ENCODE assay signal across 12 cellular contexts in genomic region chr12:57152408-57153038, GRCh38. TPM values are rescaled to one million over a fixed set of nuclear protein-coding genes. Genes with fewer than 3 reads are reported as not detected.
DNase-seq lines count a peak whose midpoint lies in the region; ATAC-seq and TF ChIP-seq lines count a peak whose summit lies in the region.
"Had no signal": no experiment of that assay in that cellular context is flagged by ENCODE, and none has a peak within 500 bp of the region (broad histone marks: within the 10 kb centered on the region; RNA-seq: fewer than 3 reads in every experiment).

No MANE protein-coding gene starts in this region.

- no peak for TF ChIP-seq CTCF in nephron (IDR thresholded peaks at IDR 0.05; ENCODE audit: unreplicated experiment in 3 of 3)
- TF ChIP-seq CTCF in vagina (IDR thresholded peaks at IDR 0.05): no peak

- peaks cover 61% of the 10 kb centered on the region for H3K4me1 Mint-ChIP-seq in nephron

- peak overlapping the region; percentile 92 for H3K27ac ChIP-seq in vagina
- H3K27ac ChIP-seq: 22Rv1 had no signal

- H3K9me3 Mint-ChIP-seq in nephron: no peaks in the 10 kb centered on the region
- H3K9me3 Mint-ChIP-seq: activated B cell treated with CpG ODN at 0.5 μM for 24 hours, neural crest cell had no signal

- H3K27me3 ChIP-seq in vagina: no peaks in the 10 kb centered on the region

- H3K36me3 Mint-ChIP-seq in nephron (ENCODE audit: low read depth): peaks cover 63% of the 10 kb centered on the region

- intact Hi-C loops in Right ventricle myocardium superior (cut with DNase I): no loop called here
- intact Hi-C loops in cardiac septum (cut with DNase I): loop anchor here (2.0 kb wide), 1 partner anchor 26 kb away; no protein-coding TSS in a partner anchor
- intact Hi-C loops in vagina (cut with DNase I): no loop called here

- H3K4me3 ChIP-seq in vagina: peak overlapping the region; percentile 6 to 10

- peak overlapping the region; percentile 97 to 100 (median 98) for H3K27ac Mint-ChIP-seq in nephron
- H3K27ac Mint-ChIP-seq: activated B cell treated with CpG ODN at 0.5 μM for 24 hours had no signal

- H3K4me1 ChIP-seq in vagina: peaks cover 74% of the 10 kb centered on the region

- H3K9me3 ChIP-seq in vagina: no peaks in the 10 kb centered on the region

- peaks cover 3 to 36% of the 10 kb centered on the region in 2 donors for H3K36me3 ChIP-seq in vagina

- ATAC-seq in Right ventricle myocardium superior (ENCODE audit: poor library complexity) (peak; percentile 23), esophagus mucosa (peak; percentile 47), GM21360 (IDR thresholded peaks at IDR 0.05; ENCODE audit: unreplicated experiment) (no peak)

- no peaks in the 10 kb centered on the region for H3K27me3 Mint-ChIP-seq in nephron (ENCODE audit: low read depth)

- TF ChIP-seq POLR2A in vagina (IDR thresholded peaks at IDR 0.05): no peak

- DNase-seq in Right ventricle myocardium superior: no peak
- DNase-seq in cardiac septum (ENCODE audit: low spot score): no peak
- DNase-seq in vagina (ENCODE audit: extremely low spot score in 2 of 2): no peak
- DNase-seq in COLO668 (lab: John Stamatoyannopoulos, UW; ENCODE audit: unreplicated experiment): no peak
- DNase-seq in stimulated activated CD8-positive, alpha-beta memory T cell treated with anti-CD3 and anti-CD28 coated beads, Interleukin-4, amount 100 ng/mL, for 48 hours: no peak
- DNase-seq: activated B cell treated with CpG ODN at 0.5 μM for 24 hours; activated naive CD4-positive, alpha-beta T cell treated with anti-CD3 and anti-CD28 coated beads, Interleukin-2, amount 50 U/mL, for 16 hours had no signal

- H3K4me3 Mint-ChIP-seq in nephron: no peak overlapping the region
- H3K4me3 Mint-ChIP-seq: activated B cell treated with CpG ODN at 0.5 μM for 24 hours, neural crest cell had no signal

RNA-seq across cellular contexts. Expression of gene LRP1-AS, which starts 5.1 kb away (rescaled TPM):
- total RNA-seq in Right ventricle myocardium superior: not detected
- not detected for total RNA-seq in cardiac septum
- not detected for total RNA-seq in esophagus mucosa
- total RNA-seq in vagina: not detected
- total RNA-seq: activated B cell treated with CpG ODN at 0.5 μM for 24 hours, neural crest cell had no signal

RNA-seq across cellular contexts. Expression of gene LRP1, which starts 24.2 kb away (rescaled TPM):
- total RNA-seq in Right ventricle myocardium superior: 121 TPM
- total RNA-seq in cardiac septum: 103 TPM
- total RNA-seq in esophagus mucosa: 74.0 TPM
- total RNA-seq in vagina: 477 TPM

RNA-seq across cellular contexts. Expression of gene STAT6, which starts 41.4 kb away (rescaled TPM):
- 49.5 TPM for total RNA-seq in Right ventricle myocardium superior
- 42.1 TPM for total RNA-seq in cardiac septum
- 108 TPM for total RNA-seq in esophagus mucosa
- total RNA-seq in vagina: 146 TPM
